In genomic region chr14:52312872-52313492, GRCh38 we compare ENCODE assay signal across 10 cellular contexts. TPM values are rescaled to one million over a fixed set of nuclear protein-coding genes. Genes with fewer than 3 reads are reported as not detected.
DNase-seq lines count a peak whose midpoint lies in the region; ATAC-seq and TF ChIP-seq lines count a peak whose summit lies in the region.
"Had no signal": no experiment of that assay in that cellular context is flagged by ENCODE, and none has a peak within 500 bp of the region (broad histone marks: within the 10 kb centered on the region; RNA-seq: fewer than 3 reads in every experiment).

No MANE protein-coding gene starts in this region.

- CTCF ChIA-PET in HEK293T (lab: Yijun Ruan, JAX) = no interaction called here

- peak overlapping the region; percentile 38 for H3K4me3 ChIP-seq in mucosa of descending colon

- peaks cover 10% of the 10 kb centered on the region for H3K4me1 ChIP-seq in mucosa of descending colon (ENCODE audit: low read depth)

- H3K36me3 ChIP-seq in mucosa of descending colon (ENCODE audit: low read depth) = no peaks in the 10 kb centered on the region

- peaks cover 37% of the 10 kb centered on the region for H3K27me3 Mint-ChIP-seq in activated T-cell treated with anti-CD3 and anti-CD28 coated beads, Interleukin-2, amount 50 U/mL, for 24 hours
- H3K27me3 Mint-ChIP-seq in activated naive CD8-positive, alpha-beta T cell treated with anti-CD3 and anti-CD28 coated beads, Interleukin-2, amount 50 U/mL, for 24 hours = peaks cover 16% of the 10 kb centered on the region
- peaks cover 74% of the 10 kb centered on the region for H3K27me3 Mint-ChIP-seq in type B pancreatic cell

- ATAC-seq in activated naive CD8-positive, alpha-beta T cell treated with anti-CD3 and anti-CD28 coated beads, Interleukin-2, amount 50 U/mL, for 24 hours = no peak
- no peak for ATAC-seq in mucosa of descending colon

- peaks cover 11% of the 10 kb centered on the region for H3K36me3 Mint-ChIP-seq in activated T-cell treated with anti-CD3 and anti-CD28 coated beads, Interleukin-2, amount 50 U/mL, for 24 hours (ENCODE audit: low read depth)
- H3K36me3 Mint-ChIP-seq in activated naive CD8-positive, alpha-beta T cell treated with anti-CD3 and anti-CD28 coated beads, Interleukin-2, amount 50 U/mL, for 24 hours (ENCODE audit: low read depth) = peaks cover 14% of the 10 kb centered on the region
- H3K36me3 Mint-ChIP-seq in type B pancreatic cell = no peaks in the 10 kb centered on the region

- TF ChIP-seq CTCF in mucosa of descending colon (IDR thresholded peaks at IDR 0.05) (no peak), type B pancreatic cell (conservative IDR thresholded peaks at IDR 0.05) (no peak)

- POLR2A ChIA-PET in HEK293T (lab: Yijun Ruan, JAX) = no interaction called here

- intact Hi-C loops in mucosa of descending colon (cut with DNase I, micrococcal nuclease) = no loop called here

- no peaks in the 10 kb centered on the region for H3K9me3 ChIP-seq in mucosa of descending colon

- peak overlapping the region; percentile 93 for H3K27ac Mint-ChIP-seq in activated T-cell treated with anti-CD3 and anti-CD28 coated beads, Interleukin-2, amount 50 U/mL, for 24 hours
- H3K27ac Mint-ChIP-seq in activated naive CD8-positive, alpha-beta T cell treated with anti-CD3 and anti-CD28 coated beads, Interleukin-2, amount 50 U/mL, for 24 hours = peak overlapping the region; percentile 83
- peak overlapping the region; percentile 46 for H3K27ac Mint-ChIP-seq in type B pancreatic cell

- H3K4me3 Mint-ChIP-seq in activated T-cell treated with anti-CD3 and anti-CD28 coated beads, Interleukin-2, amount 50 U/mL, for 24 hours = peak overlapping the region; percentile 92
- H3K4me3 Mint-ChIP-seq in activated naive CD8-positive, alpha-beta T cell treated with anti-CD3 and anti-CD28 coated beads, Interleukin-2, amount 50 U/mL, for 24 hours = peak overlapping the region; percentile 97
- peak overlapping the region; percentile 97 for H3K4me3 Mint-ChIP-seq in type B pancreatic cell

- no peaks in the 10 kb centered on the region for H3K9me3 Mint-ChIP-seq in activated T-cell treated with anti-CD3 and anti-CD28 coated beads, Interleukin-2, amount 50 U/mL, for 24 hours
- no peaks in the 10 kb centered on the region for H3K9me3 Mint-ChIP-seq in activated naive CD8-positive, alpha-beta T cell treated with anti-CD3 and anti-CD28 coated beads, Interleukin-2, amount 50 U/mL, for 24 hours
- H3K9me3 Mint-ChIP-seq in type B pancreatic cell = no peaks in the 10 kb centered on the region

- peaks cover 85% of the 10 kb centered on the region for H3K4me1 Mint-ChIP-seq in activated T-cell treated with anti-CD3 and anti-CD28 coated beads, Interleukin-2, amount 50 U/mL, for 24 hours (ENCODE audit: low read depth)
- H3K4me1 Mint-ChIP-seq in activated naive CD8-positive, alpha-beta T cell treated with anti-CD3 and anti-CD28 coated beads, Interleukin-2, amount 50 U/mL, for 24 hours = peaks cover 83% of the 10 kb centered on the region
- peaks cover 19% of the 10 kb centered on the region for H3K4me1 Mint-ChIP-seq in type B pancreatic cell (ENCODE audit: unreplicated experiment)

- DNase-seq in activated T-cell treated with anti-CD3 and anti-CD28 coated beads, Interleukin-2, amount 50 U/mL, for 24 hours = no peak
- no peak for DNase-seq in activated T-cell treated with anti-CD3 and anti-CD28 coated beads for 4 hours
- no peak for DNase-seq in activated naive CD8-positive, alpha-beta T cell treated with anti-CD3 and anti-CD28 coated beads, Interleukin-2, amount 50 U/mL, for 24 hours
- no peak for DNase-seq in mucosa of descending colon
- no peak for DNase-seq in type B pancreatic cell (ENCODE audit: extremely low spot score, unreplicated experiment)
- DNase-seq in HEK293T (ENCODE audit: extremely low spot score) = no peak
- DNase-seq in A172 (ENCODE audit: low spot score) = no peak
- DNase-seq in NCI-H524 (lab: John Stamatoyannopoulos, UW) = no peak
- DNase-seq: NCI-H226, trophoblast cell had no signal

TF ChIP-seq in HEK293T, 16 proteins besides CTCF, POLR2A, EP300 and RAD21:
- TF ChIP-seq ZNF384 (IDR thresholded peaks at IDR 0.05) (no peak), L3MBTL2 (conservative IDR thresholded peaks at IDR 0.05) (no peak)

RNA-seq across cellular contexts. Expression of gene PTGER2, which starts 1.1 kb away (rescaled TPM):
- total RNA-seq in mucosa of descending colon = 1 to 10 TPM; 3.2 to 8.1 (median 4.1) TPM
- total RNA-seq in type B pancreatic cell (ENCODE audit: low replicate concordance) = 3.0 and 7.1 TPM in 2 replicates
- 0.12 TPM in 1 of 2 replicates, not detected in the other for total RNA-seq in A172 (2014; rRNA removed; shearing (Covaris generic))

RNA-seq across cellular contexts. Expression of gene PTGDR, which starts 45.5 kb away (rescaled TPM):
- total RNA-seq in mucosa of descending colon = 10 to 100 TPM in 2 of 3 donors, 1 to 10 TPM in 1; 10.0 to 23.7 (median 20.9) TPM
- 0.38 and 0.56 TPM in 2 replicates for total RNA-seq in type B pancreatic cell (ENCODE audit: low replicate concordance)
- total RNA-seq in A172 (2014; rRNA removed; shearing (Covaris generic)) = not detected in 2 replicates
